ENCODE assay signal across 33 cellular contexts in the genomic region with DNA sequence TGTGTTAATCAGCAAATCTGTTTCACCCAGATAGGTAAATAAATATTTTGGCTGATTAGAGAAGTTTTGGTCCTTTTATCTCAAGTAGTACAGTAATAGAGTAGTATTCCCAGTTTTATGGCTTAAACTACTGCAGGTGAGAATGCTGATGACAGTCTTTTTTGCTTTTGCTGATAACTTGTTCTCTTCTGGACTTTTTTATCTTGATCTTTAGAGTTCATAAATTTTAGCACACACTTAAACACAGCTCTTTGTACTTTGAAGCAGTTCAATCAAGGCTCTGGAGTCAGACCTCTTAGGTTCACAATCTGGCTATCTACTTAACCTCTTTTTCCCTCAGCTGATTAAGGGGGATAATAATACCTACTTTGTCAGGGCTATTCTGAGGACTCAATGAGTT.
"Had no signal": no experiment of that assay in that cellular context is flagged by ENCODE, and none has a peak within 500 bp of the region (broad histone marks: within the 10 kb centered on the region; RNA-seq: fewer than 3 reads in every experiment).

No MANE protein-coding gene starts in this region.

- H3K4me1 ChIP-seq: ascending aorta, SJSA1 had no signal

- H3K27ac ChIP-seq: ascending aorta, cardiac muscle cell, KMS-11, Peyer's patch, SJSA1 had no signal

- ATAC-seq: activated CD8-positive, alpha-beta T cell treated with anti-CD3 and anti-CD28 coated beads for 36 hours; activated T-cell treated with anti-CD3 and anti-CD28 coated beads, Interleukin-2, amount 50 U/mL, for 72 hours; activated T-helper 17 cell treated with anti-CD3 and anti-CD28 coated beads, Interleukin-2, amount 50 U/mL, for 72 hours; PC-3 had no signal

- H3K27me3 ChIP-seq: ascending aorta, cardiac muscle cell, Peyer's patch, SJSA1 had no signal

- H3K9me3 ChIP-seq: ascending aorta, Peyer's patch, SJSA1, SK-N-SH had no signal

- FAIRE-seq: TTC549 had no signal

- H3K4me3 ChIP-seq: ascending aorta, cardiac muscle cell, Peyer's patch, SJSA1 had no signal

- DNase-seq: activated CD4-positive, alpha-beta T cell treated with anti-CD3 and anti-CD28 coated beads, Interleukin-2, amount 10 ng/mL, durations not matched to agents 24 days and 14 days; activated CD4-positive, alpha-beta T cell treated with anti-CD3 and anti-CD28 coated beads, Interleukin-2, amount 50 U/mL, for 4 hours; activated CD8-positive, alpha-beta T cell treated with anti-CD3 and anti-CD28 coated beads for 36 hours; activated effector memory CD4-positive, alpha-beta T cell treated with anti-CD3 and anti-CD28 coated beads, Interleukin-2, amount 50 U/mL, for 16 hours; activated naive CD4-positive, alpha-beta T cell treated with Interleukin-2 at 50 U/mL for 16 hours; activated naive CD8-positive, alpha-beta T cell treated with anti-CD3 and anti-CD28 coated beads, Interleukin-2, amount 10 ng/mL, durations not matched to agents 7 days and 5 days; activated T-cell treated with anti-CD3 and anti-CD28 coated beads, Interleukin-2, amount 50 U/mL, for 1 hour; activated T-cell treated with anti-CD3 and anti-CD28 coated beads, Interleukin-2, amount 50 U/mL, for 72 hours; amygdala; MM.1S; MV-4-11; NCI-H1092; NCI-H1436 treated with DMSO at 0.1 percent for 48 hours; NCI-H1694 treated with DMSO at 0.1 percent for 48 hours; NCI-H2029 treated with DMSO at 0.1 percent for 48 hours; NCI-H2107; NCI-H2171; NCI-H2227 treated with DMSO at 0.1 percent for 48 hours; NCI-H446; NCI-H510A treated with DMSO at 0.1 percent for 48 hours; NCI-H526 treated with DMSO at 0.1 percent for 48 hours; NCI-H774; PC-3; Peyer's patch; RPMI8226; SHP77 treated with DMSO at 0.1 percent for 48 hours; SK-N-SH had no signal
